In the genomic region with DNA sequence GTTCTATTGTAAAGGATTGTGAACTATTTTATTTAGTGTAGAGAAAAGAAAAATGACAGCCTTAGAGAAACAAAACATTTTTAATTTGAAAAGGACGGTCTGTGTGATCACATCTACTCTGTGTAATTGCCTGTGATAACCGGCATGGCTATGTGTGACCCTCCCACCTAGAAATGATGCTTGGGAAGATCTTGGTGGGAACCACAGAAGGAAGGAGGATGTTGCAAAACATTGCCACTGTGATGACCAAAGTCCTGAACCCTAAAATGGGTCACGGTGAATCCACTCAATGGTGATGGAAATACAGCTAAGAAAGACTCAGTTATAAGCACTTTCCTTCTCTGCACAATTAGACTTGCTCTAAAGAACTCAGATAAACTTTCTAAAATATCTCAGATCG, we compare ENCODE assay signal across 19 cellular contexts.
A peak's percentile ranks its signal among the peaks of the same experiment; 100 is the strongest.
DNase-seq lines count a peak whose midpoint lies in the region; ATAC-seq, FAIRE-seq and TF ChIP-seq lines count a peak whose summit lies in the region.
"Had no signal": no experiment of that assay in that cellular context is flagged by ENCODE, and none has a peak within 500 bp of the region (broad histone marks: within the 10 kb centered on the region; RNA-seq: fewer than 3 reads in every experiment).

No MANE protein-coding gene starts in this region.

- H3K27me3 ChIP-seq in vagina: no peaks in the 10 kb centered on the region
- H3K27me3 ChIP-seq: pancreas had no signal

- H3K27ac Mint-ChIP-seq in activated naive CD4-positive, alpha-beta T cell treated with anti-CD3 and anti-CD28 coated beads, Interleukin-2, amount 50 U/mL, for 24 hours: peak overlapping the region; percentile 94
- peak overlapping the region; percentile 55 for H3K27ac Mint-ChIP-seq in activated CD4-positive, alpha-beta memory T cell treated with anti-CD3 and anti-CD28 coated beads, Interleukin-2, amount 10 ng/mL, durations not matched to agents 7 days and 5 days
- H3K27ac Mint-ChIP-seq in memory B cell: peak overlapping the region; percentile 82

- peaks cover 98% of the 10 kb centered on the region for H3K4me1 Mint-ChIP-seq in activated naive CD4-positive, alpha-beta T cell treated with anti-CD3 and anti-CD28 coated beads, Interleukin-2, amount 50 U/mL, for 24 hours
- H3K4me1 Mint-ChIP-seq in activated CD4-positive, alpha-beta memory T cell treated with anti-CD3 and anti-CD28 coated beads, Interleukin-2, amount 10 ng/mL, durations not matched to agents 7 days and 5 days: peaks cover 79% of the 10 kb centered on the region
- H3K4me1 Mint-ChIP-seq in memory B cell: peaks cover 57% of the 10 kb centered on the region

- H3K4me1 ChIP-seq in vagina: peaks cover 31% of the 10 kb centered on the region

- TF ChIP-seq POLR2A in vagina (IDR thresholded peaks at IDR 0.05) (no peak), GM12891 (IDR thresholded peaks at IDR 0.05; ENCODE audit: low read depth, low read length) (no peak)

- H3K4me3 ChIP-seq in vagina: no peak overlapping the region
- H3K4me3 ChIP-seq: HAP-1, mucosa of descending colon, pancreas had no signal

- no peak for DNase-seq in activated naive CD4-positive, alpha-beta T cell treated with anti-CD3 and anti-CD28 coated beads, Interleukin-2, amount 50 U/mL, for 16 hours
- no peak for DNase-seq in activated CD4-positive, alpha-beta memory T cell treated with anti-CD3 and anti-CD28 coated beads, Interleukin-2, amount 10 ng/mL, durations not matched to agents 7 days and 5 days
- DNase-seq in memory B cell (ENCODE audit: low spot score in 2 of 2): no peak
- no peak for DNase-seq in vagina (ENCODE audit: extremely low spot score in 2 of 2)
- no peak for DNase-seq in NCI-H2196 (lab: John Stamatoyannopoulos, UW; ENCODE audit: unreplicated experiment)
- no peak for DNase-seq in DMS79 treated with DMSO at 0.1 percent for 48 hours (lab: John Stamatoyannopoulos, UW)
- no peak for DNase-seq in GM12891 (ENCODE audit: insufficient read length, low spot score)
- DNase-seq: activated CD4-positive, alpha-beta T cell treated with anti-CD3 and anti-CD28 coated beads, Interleukin-2, amount 50 U/mL, for 4 hours; effector memory CD4-positive, alpha-beta T cell; hippocampal formation; mucosa of descending colon; NCI-H1105 treated with DMSO at 0.1 percent for 48 hours; NCI-H226; pancreas; SHP77 treated with DMSO at 0.1 percent for 48 hours; stimulated activated CD4-positive, alpha-beta T cell treated with anti-CD3 and anti-CD28 coated beads, Interleukin-4, amount 100 ng/mL, for 4 hours; T1000 had no signal

- TF ChIP-seq CTCF in vagina (IDR thresholded peaks at IDR 0.05): no peak

- H3K4me3 Mint-ChIP-seq in activated naive CD4-positive, alpha-beta T cell treated with anti-CD3 and anti-CD28 coated beads, Interleukin-2, amount 50 U/mL, for 24 hours: peak overlapping the region; percentile 48
- peak overlapping the region; percentile 9 for H3K4me3 Mint-ChIP-seq in activated CD4-positive, alpha-beta memory T cell treated with anti-CD3 and anti-CD28 coated beads, Interleukin-2, amount 10 ng/mL, durations not matched to agents 7 days and 5 days
- peak overlapping the region; percentile 14 for H3K4me3 Mint-ChIP-seq in memory B cell

- no peak overlapping the region for H3K27ac ChIP-seq in vagina

- FAIRE-seq in GM12891 (lab: Jason Lieb, UNC): no peak
- FAIRE-seq: pancreas had no signal

- intact Hi-C loops in vagina (cut with DNase I): no loop called here

- H3K36me3 ChIP-seq in vagina: no peaks in the 10 kb centered on the region
- H3K36me3 ChIP-seq: HAP-1, pancreas had no signal

- ATAC-seq in memory B cell (ENCODE audit: low read depth): no peak
- ATAC-seq: mucosa of descending colon, pancreas had no signal

- peaks cover 35% of the 10 kb centered on the region for H3K36me3 Mint-ChIP-seq in activated naive CD4-positive, alpha-beta T cell treated with anti-CD3 and anti-CD28 coated beads, Interleukin-2, amount 50 U/mL, for 24 hours
- peaks cover 66% of the 10 kb centered on the region for H3K36me3 Mint-ChIP-seq in activated CD4-positive, alpha-beta memory T cell treated with anti-CD3 and anti-CD28 coated beads, Interleukin-2, amount 10 ng/mL, durations not matched to agents 7 days and 5 days (ENCODE audit: low read depth)
- H3K36me3 Mint-ChIP-seq in memory B cell: peaks cover 18% of the 10 kb centered on the region

- POLR2A ChIA-PET in activated CD4-positive, alpha-beta memory T cell treated with anti-CD3 and anti-CD28 coated beads, Interleukin-2, amount 10 ng/mL, durations not matched to agents 7 days and 5 days (lab: Charles Lee): interaction anchor here (0.9 to 6.3 kb wide), 6 partner anchors 9 to 36 kb away, joined by 3 to 78 read pairs (median 12); no protein-coding TSS in a partner anchor

- CTCF ChIA-PET in activated CD4-positive, alpha-beta memory T cell treated with anti-CD3 and anti-CD28 coated beads, Interleukin-2, amount 10 ng/mL, durations not matched to agents 7 days and 5 days (lab: Charles Lee): interaction anchor here (0.6 to 3.3 kb wide), 4 partner anchors 9 to 286 kb away, joined by 3 to 18 read pairs (median 4); partner anchors contain the start of genes CDNF, HSPA14 and MSANTD7

- no peaks in the 10 kb centered on the region for H3K9me3 ChIP-seq in vagina
- H3K9me3 ChIP-seq: HAP-1, mucosa of descending colon, pancreas had no signal

- H3K27me3 Mint-ChIP-seq in activated naive CD4-positive, alpha-beta T cell treated with anti-CD3 and anti-CD28 coated beads, Interleukin-2, amount 50 U/mL, for 24 hours: no peaks in the 10 kb centered on the region
- H3K27me3 Mint-ChIP-seq in activated CD4-positive, alpha-beta memory T cell treated with anti-CD3 and anti-CD28 coated beads, Interleukin-2, amount 10 ng/mL, durations not matched to agents 7 days and 5 days: no peaks in the 10 kb centered on the region
- no peaks in the 10 kb centered on the region for H3K27me3 Mint-ChIP-seq in memory B cell

- H3K9me3 Mint-ChIP-seq in activated naive CD4-positive, alpha-beta T cell treated with anti-CD3 and anti-CD28 coated beads, Interleukin-2, amount 50 U/mL, for 24 hours: no peaks in the 10 kb centered on the region
- H3K9me3 Mint-ChIP-seq in activated CD4-positive, alpha-beta memory T cell treated with anti-CD3 and anti-CD28 coated beads, Interleukin-2, amount 10 ng/mL, durations not matched to agents 7 days and 5 days: no peaks in the 10 kb centered on the region
- no peaks in the 10 kb centered on the region for H3K9me3 Mint-ChIP-seq in memory B cell

TF ChIP-seq in GM12891, 5 proteins besides CTCF, POLR2A, EP300 and RAD21:
- TF ChIP-seq TAF1 (IDR thresholded peaks at IDR 0.05; ENCODE audit: low read depth, low read length) (no peak), POU2F2 (IDR thresholded peaks at IDR 0.05; ENCODE audit: low read depth, low read length) (no peak), SPI1 (IDR thresholded peaks at IDR 0.05; ENCODE audit: low read depth, low read length) (no peak), POLR2AphosphoS5 (IDR thresholded peaks at IDR 0.05; ENCODE audit: low read depth, low read length) (no peak), PAX5 (IDR thresholded peaks at IDR 0.05; ENCODE audit: insufficient read depth, low read length, severe bottlenecking) (no peak)
